1 cellular context compared by ENCODE assay signal in the genomic region with DNA sequence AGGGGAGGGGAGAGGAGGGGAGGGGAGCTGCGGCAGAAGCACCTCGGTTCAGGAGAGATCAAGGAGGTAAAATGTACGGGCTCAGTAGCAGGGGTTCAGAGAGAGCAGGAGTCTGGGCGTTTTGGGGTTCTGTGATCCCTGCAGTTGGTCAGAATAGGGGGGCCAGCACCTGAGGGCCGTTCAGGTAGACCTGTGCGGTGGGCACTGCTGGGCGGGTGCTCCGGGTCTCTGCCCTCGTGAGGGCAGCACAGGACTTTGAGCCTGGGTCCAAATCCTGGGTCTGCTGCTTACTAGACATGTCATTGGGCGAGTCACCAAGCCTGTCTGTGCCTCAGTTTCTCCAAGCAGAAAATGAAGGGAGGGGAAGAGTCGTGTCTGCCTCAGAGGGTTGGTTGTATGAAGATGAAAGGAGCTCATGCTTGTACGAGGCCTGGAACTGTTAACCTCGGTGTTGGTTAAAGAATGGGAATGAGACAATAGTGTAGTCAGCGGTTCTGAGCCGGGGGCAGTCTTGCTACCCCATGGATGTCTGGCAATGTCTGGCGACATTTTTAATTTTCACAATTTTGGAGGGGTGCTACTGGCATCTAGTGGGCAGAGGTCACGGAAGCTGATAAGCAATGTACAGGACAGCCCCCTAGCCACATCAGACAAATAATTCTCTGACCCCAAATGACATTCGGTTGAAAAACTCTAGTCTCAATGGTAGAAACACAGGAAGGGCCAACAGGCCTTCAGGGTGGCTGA.
TF ChIP-seq lines count a peak whose summit lies in the region.

No MANE protein-coding gene starts in this region.

TF ChIP-seq in HCT116, 20 proteins besides CTCF, POLR2A, EP300 and RAD21 (continued from another document):
- no peak for TF ChIP-seq POLR2AphosphoS5 (IDR thresholded peaks at IDR 0.05; ENCODE audit: low read depth, low read length)
- TF ChIP-seq TCF7L2 (IDR thresholded peaks at IDR 0.05; ENCODE audit: borderline replicate concordance, extremely low read depth, insufficient read depth, insufficient read length) = no peak
